In the genomic region with DNA sequence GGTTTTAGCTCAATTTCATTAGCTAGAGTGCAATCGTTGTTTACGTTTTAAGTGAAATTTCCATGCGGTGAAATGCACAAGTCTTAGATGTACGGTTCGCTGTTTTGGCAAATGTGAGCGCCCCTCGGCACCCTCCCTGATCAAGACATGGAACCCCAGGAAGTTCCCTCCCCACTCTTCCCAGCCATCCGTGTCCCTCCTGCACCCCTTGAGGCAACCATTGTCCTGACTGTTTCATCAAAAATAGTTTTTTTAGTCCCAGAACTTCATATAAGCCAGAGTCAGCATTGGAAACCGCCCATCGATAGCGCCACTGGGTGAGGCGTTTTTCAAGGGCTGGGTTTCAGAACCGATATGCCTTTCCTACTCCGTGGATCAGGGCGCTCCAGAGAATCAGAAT, we compare ENCODE assay signal across 7 cellular contexts.
A peak's percentile ranks its signal among the peaks of the same experiment; 100 is the strongest.
DNase-seq lines count a peak whose midpoint lies in the region; ATAC-seq, FAIRE-seq and TF ChIP-seq lines count a peak whose summit lies in the region.
"Not testable (repeated sequence)": the region's sequence is repeated elsewhere in the genome, so short reads cannot be mapped to it uniquely, and the experiment has no call there.

No MANE protein-coding gene starts in this region.

- H3K27me3 ChIP-seq in astrocyte (ENCODE audit: insufficient read depth, low read length); fibroblast of lung (ENCODE audit: control insufficient read depth, insufficient read depth, low read length); vagina: not testable (repeated sequence)
- peaks cover 0 to 20% (median 3%) of the 10 kb centered on the region in 3 donors for H3K27me3 ChIP-seq in stomach

- not testable (repeated sequence) for H3K27ac ChIP-seq in astrocyte (ENCODE audit: low read depth, low read length); fibroblast of lung (ENCODE audit: insufficient read depth, low read length); stomach
- H3K27ac ChIP-seq in vagina: peak overlapping the region; percentile 56

- not testable (repeated sequence) for H3K4me3 ChIP-seq in astrocyte (ENCODE audit: insufficient read depth, low read depth, low read length); stomach; vagina
- peak overlapping the region in 1 of 4 experiments; percentile 14 for H3K4me3 ChIP-seq in fibroblast of lung (replicated peaks in 1 of 4; ENCODE audit: control extremely low read depth in 1 of 4, insufficient read depth in 1 of 4, low read depth in 3 of 4, low read length in 4 of 4)

- not testable (repeated sequence) for TF ChIP-seq EP300 in stomach (IDR thresholded peaks at IDR 0.05)

- H3K9ac ChIP-seq in astrocyte (ENCODE audit: low read length); fibroblast of lung (ENCODE audit: insufficient read depth, low read length): not testable (repeated sequence)

- ATAC-seq in SK-N-SH treated with all-trans-retinoic acid at 6 μM for 48 hours: peak; percentile 49; the same call in 2 of the 3 replicates

- H3K9me3 ChIP-seq in astrocyte (ENCODE audit: insufficient read depth, low read depth, low read length); fibroblast of lung (ENCODE audit: control insufficient read depth, insufficient read depth, low read depth, low read length); stomach; vagina: not testable (repeated sequence)

- not testable (repeated sequence) for TF ChIP-seq CTCF in astrocyte (IDR thresholded peaks at IDR 0.05; ENCODE audit: insufficient read depth, low read depth, low read length); fibroblast of lung (conservative IDR thresholded peaks at IDR 0.05 in 1 of 2, IDR thresholded peaks at IDR 0.05 in 1 of 2; ENCODE audit: low read depth in 1 of 2, low read length in 2 of 2); nephron (IDR thresholded peaks at IDR 0.05; ENCODE audit: unreplicated experiment in 3 of 3); stomach (IDR thresholded peaks at IDR 0.05); vagina (IDR thresholded peaks at IDR 0.05)

- DNase-seq in astrocyte (ENCODE audit: low read depth) (peak; percentile 29), fibroblast of lung (ENCODE audit: low read depth in 2 of 2) (peak; percentile 25 to 84), cardiac septum (ENCODE audit: low spot score) (peak; percentile 20), stomach (peak; percentile 17), vagina (ENCODE audit: extremely low spot score in 2 of 2) (peak in 1 of 2 donors; percentile 76)

- not testable (repeated sequence) for H3K36me3 Mint-ChIP-seq in astrocyte (ENCODE audit: low read depth, unreplicated experiment); nephron (ENCODE audit: low read depth)

- not testable (repeated sequence) for H2AFZ ChIP-seq in astrocyte (ENCODE audit: low read depth, low read length); fibroblast of lung (ENCODE audit: low read length)

- FAIRE-seq in astrocyte (lab: Jason Lieb, UNC): peak; percentile 73

- TF ChIP-seq POLR2A in stomach (IDR thresholded peaks at IDR 0.05); vagina (IDR thresholded peaks at IDR 0.05): not testable (repeated sequence)

- not testable (repeated sequence) for H4K20me1 ChIP-seq in astrocyte (ENCODE audit: insufficient read depth, low read length); fibroblast of lung (ENCODE audit: control insufficient read depth, extremely low read depth, insufficient read depth, low read length)

- H3K4me2 ChIP-seq in astrocyte (ENCODE audit: low read length): not testable (repeated sequence)
- peak overlapping the region; percentile 23 for H3K4me2 ChIP-seq in fibroblast of lung (ENCODE audit: extremely low read depth, insufficient read depth, low read length)

- H3K27me3 Mint-ChIP-seq in astrocyte (ENCODE audit: low read depth, unreplicated experiment) (peaks cover 25% of the 10 kb centered on the region), nephron (ENCODE audit: low read depth) (peaks cover 21% of the 10 kb centered on the region)

- not testable (repeated sequence) for H3K27ac Mint-ChIP-seq in astrocyte (ENCODE audit: unreplicated experiment)
- peak overlapping the region; percentile 69 to 96 (median 82) for H3K27ac Mint-ChIP-seq in nephron

- H3K9me3 Mint-ChIP-seq in astrocyte (ENCODE audit: unreplicated experiment); nephron: not testable (repeated sequence)

- not testable (repeated sequence) for H3K36me3 ChIP-seq in astrocyte (ENCODE audit: insufficient read depth, low read length); fibroblast of lung (ENCODE audit: control insufficient read depth, insufficient read depth, low read length); stomach; vagina

- H3K4me1 ChIP-seq in astrocyte (ENCODE audit: insufficient read depth, low read length); fibroblast of lung (ENCODE audit: control insufficient read depth, extremely low read depth, insufficient read depth, low read length); vagina: not testable (repeated sequence)
- H3K4me1 ChIP-seq in stomach: peaks cover 0 to 18% (median 9%) of the 10 kb centered on the region in 4 donors

- H3K4me3 Mint-ChIP-seq in astrocyte (ENCODE audit: unreplicated experiment): not testable (repeated sequence)
- peak overlapping the region in 1 of 3 experiments; percentile 28 for H3K4me3 Mint-ChIP-seq in nephron

- intact Hi-C loops in cardiac septum (cut with DNase I); stomach (cut with DNase I; ENCODE audit: low total_unique reads); vagina (cut with DNase I): not testable (repeated sequence)

- WGBS in stomach, 5 donors: 57 to 81% (median 69%) methylated on average over 12 to 15 of the region's 15 CpGs

- not testable (repeated sequence) for H3K4me1 Mint-ChIP-seq in astrocyte (ENCODE audit: low read depth, unreplicated experiment)
- peaks cover 42% of the 10 kb centered on the region for H3K4me1 Mint-ChIP-seq in nephron

- not testable (repeated sequence) for H3K79me2 ChIP-seq in astrocyte (ENCODE audit: insufficient read depth, low read length); fibroblast of lung (ENCODE audit: control insufficient read depth, insufficient read depth, low read length)
